Comparison of ENCODE assay signal across 16 cellular contexts in genomic region chr10:7635431-7636125, GRCh38. TPM values are rescaled to one million over a fixed set of nuclear protein-coding genes. Genes with fewer than 3 reads are reported as not detected.
"Had no signal": no experiment of that assay in that cellular context is flagged by ENCODE, and none has a peak within 500 bp of the region (broad histone marks: within the 10 kb centered on the region; RNA-seq: fewer than 3 reads in every experiment).

No MANE protein-coding gene starts in this region.

- H3K27ac ChIP-seq: ascending aorta had no signal

- H3K36me3 Mint-ChIP-seq: activated naive CD8-positive, alpha-beta T cell treated with anti-CD3 and anti-CD28 coated beads for 36 hours had no signal

- H3K4me1 Mint-ChIP-seq: activated naive CD8-positive, alpha-beta T cell treated with anti-CD3 and anti-CD28 coated beads for 36 hours; naive B cell had no signal

- ATAC-seq: left cardiac atrium had no signal

- H3K27me3 ChIP-seq: ascending aorta, esophagus muscularis mucosa had no signal

- H3K27ac Mint-ChIP-seq: activated naive CD8-positive, alpha-beta T cell treated with anti-CD3 and anti-CD28 coated beads for 36 hours; stimulated activated naive CD8-positive, alpha-beta T cell treated with anti-CD3 and anti-CD28 coated beads, Interleukin-15, Interleukin-2, amounts not matched to agents 100 ng/mL and 50 ng/mL, for 24 hours had no signal

- DNase-seq: activated CD4-positive, alpha-beta T cell treated with anti-CD3 and anti-CD28 coated beads, Interleukin-2, amount 50 U/mL, for 48 hours; activated CD4-positive, CD25-positive, alpha-beta regulatory T cell treated with anti-CD3 and anti-CD28 coated beads, Interleukin-2, amount 50 U/mL, for 72 hours; activated gamma-delta T cell treated with Interleukin-2 at 50 U/mL for 16 hours; activated naive CD8-positive, alpha-beta T cell treated with anti-CD3 and anti-CD28 coated beads for 36 hours; activated T-cell treated with anti-CD3 and anti-CD28 coated beads, Interleukin-2, amount 50 U/mL, for 48 hours; dorsolateral prefrontal cortex; left cardiac atrium; midbrain; naive B cell; stimulated activated CD4-positive, alpha-beta T cell treated with anti-CD3 and anti-CD28 coated beads, Interleukin-4, amount 100 ng/mL, for 1 hour had no signal

- H3K4me1 ChIP-seq: ascending aorta had no signal

- H3K4me3 ChIP-seq: ascending aorta, dorsolateral prefrontal cortex, esophagus muscularis mucosa, lung, thoracic aorta had no signal

- H3K9me3 ChIP-seq: ascending aorta, esophagus muscularis mucosa, thoracic aorta had no signal

- H3K4me3 Mint-ChIP-seq: activated naive CD8-positive, alpha-beta T cell treated with anti-CD3 and anti-CD28 coated beads for 36 hours; naive B cell; stimulated activated naive CD8-positive, alpha-beta T cell treated with anti-CD3 and anti-CD28 coated beads, Interleukin-15, Interleukin-2, amounts not matched to agents 100 ng/mL and 50 ng/mL, for 24 hours had no signal

RNA-seq across cellular contexts. Expression of gene ITIH5, which starts 31.2 kb away (rescaled TPM):
- total RNA-seq: activated naive CD8-positive, alpha-beta T cell treated with anti-CD3 and anti-CD28 coated beads for 36 hours; bronchial epithelial cell had no signal
